ENCODE assay signal across 15 cellular contexts in the genomic region with DNA sequence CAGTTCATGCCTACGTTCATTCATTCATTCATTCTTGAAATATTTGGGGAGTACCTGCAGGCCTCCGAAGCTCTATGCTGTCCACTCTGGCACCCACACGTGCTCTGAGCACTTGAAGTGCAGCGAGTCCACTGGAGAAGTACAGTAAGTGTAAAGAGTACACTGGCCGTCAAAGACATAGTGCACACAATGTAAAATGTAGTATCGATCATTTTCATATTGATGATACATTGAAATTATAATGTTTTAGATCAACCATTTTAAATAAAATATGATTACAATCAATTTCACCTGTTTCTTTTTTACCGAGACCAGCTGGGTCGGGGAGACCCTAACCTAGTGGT. TPM values are rescaled to one million over a fixed set of nuclear protein-coding genes. Genes with fewer than 3 reads are reported as not detected.
A peak's percentile ranks its signal among the peaks of the same experiment; 100 is the strongest.
DNase-seq lines count a peak whose midpoint lies in the region; ATAC-seq and TF ChIP-seq lines count a peak whose summit lies in the region.
"Had no signal": no experiment of that assay in that cellular context is flagged by ENCODE, and none has a peak within 500 bp of the region (broad histone marks: within the 10 kb centered on the region; RNA-seq: fewer than 3 reads in every experiment).

No MANE protein-coding gene starts in this region.

- H3K27me3 ChIP-seq in brain microvascular endothelial cell (replicated peaks): no peaks in the 10 kb centered on the region
- H3K27me3 ChIP-seq: BLaER1 had no signal

- no peak overlapping the region for H3K27ac ChIP-seq in HEK293 (ENCODE audit: extremely low read depth, low read depth, low read length)
- H3K27ac ChIP-seq in brain microvascular endothelial cell: no peak overlapping the region
- H3K27ac ChIP-seq: BLaER1, HL-60 had no signal

- no peak overlapping the region for H3K27ac Mint-ChIP-seq in CD14-positive monocyte
- no peak overlapping the region for H3K27ac Mint-ChIP-seq in activated B cell treated with CpG ODN at 0.5 μM for 24 hours
- no peak overlapping the region for H3K27ac Mint-ChIP-seq in neural crest cell (ENCODE audit: unreplicated experiment)
- H3K27ac Mint-ChIP-seq: H9; T-helper 2 cell treated with Interferon-gamma antibody and Interleukin-4, amounts not matched to agents 5 μg/mL and 100 μg/mL, for 36 hours had no signal

- H3K4me3 ChIP-seq in HEK293 (ENCODE audit: low read depth, low read length) (no peak overlapping the region), brain microvascular endothelial cell (ENCODE audit: low read depth, low read length) (no peak overlapping the region)
- H3K4me3 ChIP-seq: BLaER1, skin epidermis had no signal

- CTCF ChIA-PET in HEK293 (lab: Yijun Ruan, JAX) (interaction anchor here (0.6 to 1.7 kb wide), 21 partner anchors 10 to 397 kb away, joined by 3 to 10 read pairs (median 3); a partner anchor contains a TSS), activated B cell treated with CpG ODN at 0.5 μM for 24 hours (lab: Charles Lee) (interaction anchor here (0.7 to 4.8 kb wide), 8 partner anchors 41 to 345 kb away, joined by 3 to 23 read pairs (median 4); a partner anchor contains a TSS)

- no peaks in the 10 kb centered on the region for H3K36me3 ChIP-seq in HEK293 (ENCODE audit: control insufficient read depth in 2 of 2, insufficient read depth in 1 of 2, low read length in 2 of 2)
- H3K36me3 ChIP-seq in brain microvascular endothelial cell (replicated peaks): no peaks in the 10 kb centered on the region
- H3K36me3 ChIP-seq: BLaER1 had no signal

- H3K9me3 ChIP-seq in HEK293 (ENCODE audit: control insufficient read depth, insufficient read depth, low read depth, low read length): no peaks in the 10 kb centered on the region

- H3K4me1 Mint-ChIP-seq in CD14-positive monocyte (peaks cover 5% of the 10 kb centered on the region), activated B cell treated with CpG ODN at 0.5 μM for 24 hours (peaks cover 3% of the 10 kb centered on the region), neural crest cell (no peaks in the 10 kb centered on the region)

- H3K9me3 Mint-ChIP-seq in CD14-positive monocyte: peaks cover 0 to 4% (median 0%) of the 10 kb centered on the region in 7 donors
- H3K9me3 Mint-ChIP-seq in activated B cell treated with CpG ODN at 0.5 μM for 24 hours: no peaks in the 10 kb centered on the region
- H3K9me3 Mint-ChIP-seq in neural crest cell: peaks cover 5% of the 10 kb centered on the region
- H3K9me3 Mint-ChIP-seq: activated CD4-positive, alpha-beta T cell treated with anti-CD3 and anti-CD28 coated beads, Interleukin-2, amount 10 ng/mL, durations not matched to agents 7 days and 5 days; T-helper 2 cell treated with Interferon-gamma antibody and Interleukin-4, amounts not matched to agents 5 μg/mL and 100 μg/mL, for 36 hours had no signal

- ATAC-seq in activated B cell treated with CpG ODN at 0.5 μM for 24 hours (ENCODE audit: low read depth) (peak; percentile 27), HG02840 (IDR thresholded peaks at IDR 0.05; ENCODE audit: low FRiP score, unreplicated experiment) (no peak)

- DNase-seq in CD14-positive monocyte (ENCODE audit: low spot score): no peak
- no peak for DNase-seq in activated B cell treated with CpG ODN at 0.5 μM for 24 hours
- no peak for DNase-seq in neural crest cell (ENCODE audit: low read depth, low spot score)
- DNase-seq in HCEC 1CT: no peak
- DNase-seq in brain microvascular endothelial cell: no peak
- DNase-seq in posterior vena cava (ENCODE audit: low spot score): no peak

- POLR2A ChIA-PET in HEK293 (lab: Yijun Ruan, JAX): no interaction called here
- POLR2A ChIA-PET in activated B cell treated with CpG ODN at 0.5 μM for 24 hours (lab: Charles Lee): interaction anchor here (0.6 kb wide), 2 partner anchors 64 to 73 kb away, joined by 3 read pairs; no protein-coding TSS in a partner anchor

- intact Hi-C loops in CD14-positive monocyte (cut with micrococcal nuclease) (loop anchor here (2.0 to 5.0 kb wide), 2 partner anchors 66 to 335 kb away; no protein-coding TSS in a partner anchor), activated B cell treated with CpG ODN at 0.5 μM for 24 hours (cut with micrococcal nuclease) (loop anchor here (1.0 to 2.0 kb wide), 6 partner anchors 38 to 681 kb away; a partner anchor contains a TSS), posterior vena cava (cut with DNase I) (loop anchor here (5.0 kb wide), 2 partner anchors 65 to 330 kb away; no protein-coding TSS in a partner anchor)

- H3K27me3 Mint-ChIP-seq in CD14-positive monocyte (ENCODE audit: low read depth in 3 of 3): peaks cover 0 to 3% (median 0%) of the 10 kb centered on the region in 3 donors
- no peaks in the 10 kb centered on the region for H3K27me3 Mint-ChIP-seq in activated B cell treated with CpG ODN at 0.5 μM for 24 hours
- H3K27me3 Mint-ChIP-seq in neural crest cell (ENCODE audit: low read depth): peaks cover 15% of the 10 kb centered on the region

- TF ChIP-seq CTCF in CD14-positive monocyte (IDR thresholded peaks at IDR 0.05) (peak; percentile 43), HEK293 (tag by site-specific recombination; IDR thresholded peaks at IDR 0.05) (no peak), activated B cell treated with CpG ODN at 0.5 μM for 24 hours (IDR thresholded peaks at IDR 0.05) (no peak), neural crest cell (conservative IDR thresholded peaks at IDR 0.05) (peak; percentile 11), brain microvascular endothelial cell (IDR thresholded peaks at IDR 0.05; ENCODE audit: low read depth, low read length, missing control alignments) (no peak)

- H3K36me3 Mint-ChIP-seq in CD14-positive monocyte (no peaks in the 10 kb centered on the region), activated B cell treated with CpG ODN at 0.5 μM for 24 hours (ENCODE audit: low read depth) (no peaks in the 10 kb centered on the region), neural crest cell (ENCODE audit: low read depth) (no peaks in the 10 kb centered on the region)

- H3K4me1 ChIP-seq in HEK293 (ENCODE audit: control insufficient read depth, insufficient read depth, low read length): no peaks in the 10 kb centered on the region
- H3K4me1 ChIP-seq: BLaER1 had no signal

- in situ Hi-C loops in brain microvascular endothelial cell (cut with HindIII; ENCODE audit: low pct_ligation_motif_present, low sequenced_read_pairs): no loop called here

- H3K4me3 Mint-ChIP-seq in CD14-positive monocyte (no peak overlapping the region), activated B cell treated with CpG ODN at 0.5 μM for 24 hours (no peak overlapping the region), neural crest cell (no peak overlapping the region)
- H3K4me3 Mint-ChIP-seq: activated CD4-positive, alpha-beta T cell treated with anti-CD3 and anti-CD28 coated beads, Interleukin-2, amount 10 ng/mL, durations not matched to agents 7 days and 5 days; T-helper 2 cell treated with Interferon-gamma antibody and Interleukin-4, amounts not matched to agents 5 μg/mL and 100 μg/mL, for 36 hours had no signal

TF ChIP-seq in HEK293, 187 proteins besides CTCF, POLR2A, EP300 and RAD21:
- TF ChIP-seq ZNF544 (tag by site-specific recombination; IDR thresholded peaks at IDR 0.05): no peak
- TF ChIP-seq, protein P1, sequence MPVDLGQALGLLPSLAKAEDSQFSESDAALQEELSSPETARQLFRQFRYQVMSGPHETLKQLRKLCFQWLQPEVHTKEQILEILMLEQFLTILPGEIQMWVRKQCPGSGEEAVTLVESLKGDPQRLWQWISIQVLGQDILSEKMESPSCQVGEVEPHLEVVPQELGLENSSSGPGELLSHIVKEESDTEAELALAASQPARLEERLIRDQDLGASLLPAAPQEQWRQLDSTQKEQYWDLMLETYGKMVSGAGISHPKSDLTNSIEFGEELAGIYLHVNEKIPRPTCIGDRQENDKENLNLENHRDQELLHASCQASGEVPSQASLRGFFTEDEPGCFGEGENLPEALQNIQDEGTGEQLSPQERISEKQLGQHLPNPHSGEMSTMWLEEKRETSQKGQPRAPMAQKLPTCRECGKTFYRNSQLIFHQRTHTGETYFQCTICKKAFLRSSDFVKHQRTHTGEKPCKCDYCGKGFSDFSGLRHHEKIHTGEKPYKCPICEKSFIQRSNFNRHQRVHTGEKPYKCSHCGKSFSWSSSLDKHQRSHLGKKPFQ (tag by site-specific recombination; IDR thresholded peaks at IDR 0.05): 0 out of 2 replicates have a peak, but pooled peaks have one; percentile 2

RNA-seq across cellular contexts. Expression of a gene that starts 37.0 kb away (rescaled TPM):
- 1 to 10 TPM; 3.0 TPM for polyA plus RNA-seq in CD14-positive monocyte
- 21.3 and 23.8 TPM in 2 replicates for total RNA-seq in activated B cell treated with CpG ODN at 0.5 μM for 24 hours
- 26.2 and 27.3 TPM in 2 replicates for total RNA-seq in neural crest cell
- 10 to 100 TPM; 27.7 to 42.5 TPM for total RNA-seq in posterior vena cava

RNA-seq across cellular contexts. Expression of a gene that starts 56.5 kb away (rescaled TPM):
- 100 to 1,000 TPM; 119 to 135 TPM for polyA plus RNA-seq in CD14-positive monocyte
- total RNA-seq in activated B cell treated with CpG ODN at 0.5 μM for 24 hours: 143 and 154 TPM in 2 replicates
- 0.49 and 0.64 TPM in 2 replicates for total RNA-seq in neural crest cell
- 1 to 10 TPM; 4.9 to 6.3 TPM for total RNA-seq in posterior vena cava
- total RNA-seq: LHCN-M2 had no signal

Comparison
In these comparisons a context has a peak if more than half of its experiments do, and no peak if none do; other contexts are left out.
1. CTCF ChIP-seq: peak in CD14-positive monocyte (single experiment) and neural crest cell (single experiment); none in HEK293 (single experiment), activated B cell treated with CpG ODN at 0.5 μM for 24 hours (single experiment) and brain microvascular endothelial cell (single experiment).
2. RNA of a gene that starts 56.5 kb away (total RNA-seq): 143 to 154 TPM in activated B cell treated with CpG ODN at 0.5 μM for 24 hours; 4.9 to 6.3 TPM in posterior vena cava and 0.49 to 0.64 TPM in neural crest cell; every median in the first group is over 10 times any median in the second.